ENCODE assay signal across 18 cellular contexts in the genomic region with DNA sequence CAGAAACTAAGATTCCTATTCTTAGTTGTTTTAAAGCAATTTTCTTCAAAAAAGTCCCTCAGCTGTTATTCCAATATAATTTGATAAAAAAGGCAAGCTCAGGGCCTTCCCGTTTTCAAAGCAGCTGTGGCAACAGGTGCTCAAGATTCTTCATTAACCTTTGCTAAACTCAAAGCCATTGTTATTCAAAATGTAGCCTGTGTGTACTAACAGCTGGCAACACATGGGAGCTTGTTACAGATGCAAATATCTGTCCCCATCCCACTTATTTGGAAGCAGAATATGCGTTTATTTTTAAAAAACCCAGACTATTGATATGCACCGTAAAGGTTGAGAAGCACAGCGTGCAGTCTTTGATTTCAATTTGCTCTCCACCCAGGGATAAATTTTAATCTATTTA.
DNase-seq lines count a peak whose midpoint lies in the region; ATAC-seq, FAIRE-seq and TF ChIP-seq lines count a peak whose summit lies in the region.
"Had no signal": no experiment of that assay in that cellular context is flagged by ENCODE, and none has a peak within 500 bp of the region (broad histone marks: within the 10 kb centered on the region; RNA-seq: fewer than 3 reads in every experiment).

No MANE protein-coding gene starts in this region.

- no peak overlapping the region for H2AK5ac ChIP-seq in H1 (ENCODE audit: low read depth, low read length)

- POLR2A ChIA-PET in H1 (lab: Charles Lee; ENCODE audit: partially characterized antibody) (no interaction called here), T-cell (lab: Charles Lee) (no interaction called here)

- H2BK12ac ChIP-seq in H1 (ENCODE audit: low read depth, low read length) = no peak overlapping the region

- TF ChIP-seq RAD21 in H1 (IDR thresholded peaks at IDR 0.05 in 1 of 2, conservative IDR thresholded peaks at IDR 0.05 in 1 of 2; ENCODE audit: low read depth in 2 of 2, low read length in 2 of 2) = no peak

- peak overlapping the region; percentile 55 for H4K5ac ChIP-seq in H1 (ENCODE audit: insufficient read length, low read depth, low read length)

- H2AFZ ChIP-seq in GM23338 = no peak overlapping the region
- no peak overlapping the region for H2AFZ ChIP-seq in H1 (ENCODE audit: low read length)

- H3K4ac ChIP-seq in H1 (replicated peaks; ENCODE audit: insufficient read length, low read depth, low read length) = no peak overlapping the region

- no peaks in the 10 kb centered on the region for H3K23me2 ChIP-seq in H1 (ENCODE audit: low read depth, low read length)

- no peak overlapping the region for H3K56ac ChIP-seq in H1 (replicated peaks; ENCODE audit: insufficient read length, low read depth, low read length)

- no peaks in the 10 kb centered on the region for H3K9me2 ChIP-seq in GM23338 (ENCODE audit: insufficient read depth)

- H4K91ac ChIP-seq in H1 (replicated peaks; ENCODE audit: insufficient read length, low read length) = no peak overlapping the region

- H3K27ac Mint-ChIP-seq in GM23338 = no peak overlapping the region
- H3K27ac Mint-ChIP-seq in T-cell = no peak overlapping the region
- H3K27ac Mint-ChIP-seq: CD14-positive monocyte; CD4-positive, alpha-beta memory T cell; H9 had no signal

- H3K4me1 Mint-ChIP-seq in GM23338 (peaks cover 2% of the 10 kb centered on the region; the same call in 2 of the 3 replicates), T-cell (no peaks in the 10 kb centered on the region)
- H3K4me1 Mint-ChIP-seq: CD14-positive monocyte; CD4-positive, alpha-beta memory T cell had no signal

- no peak overlapping the region for H2BK5ac ChIP-seq in H1 (ENCODE audit: low read depth, low read length)

- H3K4me2 ChIP-seq in GM23338 = 0 out of 2 replicates have a peak overlapping the region, but pooled peaks have one; percentile 29
- H3K4me2 ChIP-seq in H1 (ENCODE audit: insufficient read depth in 1 of 2, low read depth in 2 of 2, low read length in 2 of 2) = no peak overlapping the region
- H3K4me2 ChIP-seq: BLaER1 had no signal

- TF ChIP-seq POLR2A in H1 (IDR thresholded peaks at IDR 0.05; ENCODE audit: control extremely low read depth in 1 of 2, low read depth in 2 of 2, low read length in 2 of 2) = no peak

- H3K36me3 ChIP-seq in GM23338 (ENCODE audit: insufficient read depth) (peaks cover 5% of the 10 kb centered on the region; the same call in 1 of the 2 replicates), H1 (ENCODE audit: control insufficient read depth in 2 of 4, insufficient read depth in 4 of 4, low read length in 3 of 4) (peaks cover 0 to 27% (median 9%) of the 10 kb centered on the region in 4 experiments; a peak in 3 of 8 replicates)
- H3K36me3 ChIP-seq: BLaER1 had no signal

- H3F3A ChIP-seq in GM23338 (replicated peaks; ENCODE audit: low read depth) = no peaks in the 10 kb centered on the region

- CTCF ChIA-PET in H1 (lab: Charles Lee; ENCODE audit: partially characterized antibody) = interaction anchor here (1.2 kb wide), 1 partner anchor 21 kb away, joined by 4 read pairs; no protein-coding TSS in a partner anchor
- CTCF ChIA-PET in T-cell (lab: Charles Lee) = interaction anchor here in 1 of 2 donors (0.7 kb wide), 1 partner anchor 11 kb away, joined by 3 read pairs; no protein-coding TSS in a partner anchor

- no peak overlapping the region for H4K8ac ChIP-seq in H1 (ENCODE audit: extremely low read depth, insufficient read depth, low read length)

- DNase-seq in GM23338 (ENCODE audit: low spot score) = peak; percentile 77
- DNase-seq in LHCN-M2 (ENCODE audit: low read depth) = peak; percentile 40
- DNase-seq in H1 (ENCODE audit: low read depth in 1 of 2, low spot score in 2 of 2) = no peak
- peak; percentile 30 for DNase-seq in iPS-NIHi11 (ENCODE audit: low spot score)
- DNase-seq in T-cell = no peak
- no peak for DNase-seq in stimulated activated CD4-positive, alpha-beta T cell treated with anti-CD3 and anti-CD28 coated beads, Interleukin-2, amount 100 ng/mL, for 48 hours
- no peak for DNase-seq in DMS79 treated with DMSO at 0.1 percent for 48 hours (lab: John Stamatoyannopoulos, UW)
- DNase-seq: 8988T; CD4-positive, alpha-beta memory T cell; DMS153; DMS79; GF-D8; GOT3; H9; IMR-90 had no signal

- no peak overlapping the region for H3K9ac ChIP-seq in H1 (replicated peaks in 1 of 4; ENCODE audit: extremely low read depth in 1 of 4, low read depth in 3 of 4, low read length in 3 of 4)
- H3K9ac ChIP-seq: BLaER1 had no signal

- ATAC-seq in GM23338 (peak; percentile 75; the same call in 2 of the 3 replicates), T-cell (replicated peaks in 1 of 4) (no peak)
- ATAC-seq: K562 had no signal

- H2BK15ac ChIP-seq in H1 (ENCODE audit: low read length) = no peak overlapping the region

- H3K36me3 Mint-ChIP-seq in GM23338 (ENCODE audit: low read depth) (peaks cover 67% of the 10 kb centered on the region), T-cell (no peaks in the 10 kb centered on the region)
- H3K36me3 Mint-ChIP-seq: CD14-positive monocyte; CD4-positive, alpha-beta memory T cell had no signal

- peak overlapping the region; percentile 88 for H3K27ac ChIP-seq in GM23338 (ENCODE audit: low read depth)
- H3K27ac ChIP-seq in H1 (ENCODE audit: low read depth, low read length) = no peak overlapping the region
- H3K27ac ChIP-seq: BLaER1 had no signal

- H3K14ac ChIP-seq in H1 (ENCODE audit: insufficient read length) = no peak overlapping the region

- 57% methylated on average over 4 of the region's 4 CpGs; no CpG with 5 or more reads in 1 of the 2 experiments for WGBS in H1 (ENCODE audit: extremely low coverage in 1 of 2, insufficient coverage in 1 of 2, insufficient read length in 1 of 2, insufficient replicate concordance in 2 of 2, low coverage in 1 of 2, low lambda C conversion rate in 2 of 2, missing lambda C conversion rate in 1 of 2), 2 experiments

- H3K4me3 Mint-ChIP-seq in GM23338 (no peak overlapping the region), T-cell (no peak overlapping the region)
- H3K4me3 Mint-ChIP-seq: CD14-positive monocyte; CD4-positive, alpha-beta memory T cell; H9 had no signal

- TF ChIP-seq EP300 in H1 (IDR thresholded peaks at IDR 0.05; ENCODE audit: borderline replicate concordance in 1 of 2, low read depth in 2 of 2, low read length in 2 of 2) = peak in 1 of 2 experiments; percentile 51; a peak in 1 of 3 replicates

- FAIRE-seq in H1 (lab: Jason Lieb, UNC) = peak; percentile 70
- FAIRE-seq: K562 had no signal

- peaks cover 67% of the 10 kb centered on the region for H3K9me3 Mint-ChIP-seq in GM23338
- H3K9me3 Mint-ChIP-seq in T-cell = peaks cover 0 to 12% (median 12%) of the 10 kb centered on the region in 3 donors

- H3K4me1 ChIP-seq in GM23338 (ENCODE audit: insufficient read depth) (peaks cover 9% of the 10 kb centered on the region; the same call in 1 of the 2 replicates), H1 (replicated peaks in 1 of 4; ENCODE audit: control insufficient read depth in 3 of 4, insufficient read depth in 4 of 4, low read length in 3 of 4) (no peaks in the 10 kb centered on the region; a peak in 1 of 7 replicates)

- TF ChIP-seq CTCF in GM23338 (conservative IDR thresholded peaks at IDR 0.05; ENCODE audit: low read depth in 2 of 2) = no peak
- no peak for TF ChIP-seq CTCF in H1 (IDR thresholded peaks at IDR 0.05; ENCODE audit: control extremely low read depth in 1 of 3, insufficient read depth in 1 of 3, low read depth in 1 of 3, low read length in 3 of 3)

- no peak overlapping the region for H2BK20ac ChIP-seq in H1 (ENCODE audit: low read length)

- H3K79me2 ChIP-seq in GM23338 (replicated peaks; ENCODE audit: insufficient read depth) (no peaks in the 10 kb centered on the region), H1 (ENCODE audit: control insufficient read depth in 1 of 2, insufficient read depth in 2 of 2, low read length in 2 of 2) (no peaks in the 10 kb centered on the region)

- H3K27me3 ChIP-seq in GM23338 (ENCODE audit: insufficient read depth) (no peaks in the 10 kb centered on the region), H1 (replicated peaks in 1 of 4; ENCODE audit: control insufficient read depth in 3 of 4, extremely low read depth in 1 of 4, insufficient read depth in 3 of 4, low read length in 3 of 4) (no peaks in the 10 kb centered on the region)
- H3K27me3 ChIP-seq: BLaER1 had no signal

- H3K79me1 ChIP-seq in H1 (ENCODE audit: low read depth, low read length) = no peaks in the 10 kb centered on the region

- H3K23ac ChIP-seq in H1 (ENCODE audit: insufficient read length) = no peak overlapping the region

- H2BK120ac ChIP-seq in H1 (replicated peaks; ENCODE audit: low read depth, low read length) = no peak overlapping the region

- peaks cover 3% of the 10 kb centered on the region for H3K27me3 Mint-ChIP-seq in GM23338 (ENCODE audit: insufficient read depth, low read depth, poor library complexity)
- H3K27me3 Mint-ChIP-seq in T-cell = no peaks in the 10 kb centered on the region
- H3K27me3 Mint-ChIP-seq: CD4-positive, alpha-beta memory T cell had no signal

- peaks cover 23 to 31% of the 10 kb centered on the region in 2 experiments for H3K9me3 ChIP-seq in H1 (ENCODE audit: insufficient read depth in 2 of 2, low read depth in 1 of 2, low read length in 1 of 2)

- H3K4me3 ChIP-seq in GM23338 (no peak overlapping the region), H1 (ENCODE audit: extremely low read depth in 1 of 4, insufficient read depth in 2 of 4, low read depth in 3 of 4, low read length in 4 of 4) (peak overlapping the region in 1 of 4 experiments; percentile 35; a peak in 1 of 8 replicates)
- H3K4me3 ChIP-seq: BLaER1, K562 had no signal

- H3K18ac ChIP-seq in H1 (ENCODE audit: extremely low read depth, low read length) = no peak overlapping the region

- H4K20me1 ChIP-seq in GM23338 (replicated peaks; ENCODE audit: insufficient read depth) (no peaks in the 10 kb centered on the region), H1 (replicated peaks in 1 of 2; ENCODE audit: control insufficient read depth in 1 of 2, insufficient read depth in 2 of 2, low read length in 2 of 2) (no peaks in the 10 kb centered on the region)
- H4K20me1 ChIP-seq: BLaER1 had no signal

TF ChIP-seq in H1, 55 proteins besides CTCF, POLR2A, EP300 and RAD21 (continues in another document):
- TF ChIP-seq MAFK (IDR thresholded peaks at IDR 0.05; ENCODE audit: low read depth, low read length) = no peak
- TF ChIP-seq FOSL1 (IDR thresholded peaks at IDR 0.05; ENCODE audit: insufficient read depth, low read depth, low read length) = no peak
- TF ChIP-seq HDAC6 (IDR thresholded peaks at IDR 0.05; ENCODE audit: low read depth, low read length) = no peak
- TF ChIP-seq CBX5 (IDR thresholded peaks at IDR 0.05; ENCODE audit: low read depth, low read length) = no peak
- TF ChIP-seq CREB1 (IDR thresholded peaks at IDR 0.05) = no peak
- no peak for TF ChIP-seq CBX8 (IDR thresholded peaks at IDR 0.05; ENCODE audit: borderline replicate concordance, low read depth, low read length)
- no peak for TF ChIP-seq ZNF274 (IDR thresholded peaks at IDR 0.05; ENCODE audit: borderline replicate concordance, extremely low read depth, low read length)
- no peak for TF ChIP-seq BACH1 (IDR thresholded peaks at IDR 0.05; ENCODE audit: low read length)

Comparison
In these comparisons a context has a peak if more than half of its experiments do, and no peak if none do; other contexts are left out.
1. DNase-seq: peak in GM23338 (single experiment), LHCN-M2 (single experiment) and iPS-NIHi11 (single experiment); none in H1 (0 of 2), T-cell (0 of 34), stimulated activated CD4-positive, alpha-beta T cell treated with anti-CD3 and anti-CD28 coated beads, Interleukin-2, amount 100 ng/mL, for 48 hours (0 of 2) and DMS79 treated with DMSO at 0.1 percent for 48 hours (single experiment).